1 cellular context compared by ENCODE assay signal in genomic region chr1:6579374-6580118, GRCh38.
TF ChIP-seq lines count a peak whose summit lies in the region.

Gene ZBTB48, plus strand, starts transcription at chr1:6579994. Its CDS starts 616 bp downstream, at chr1:6580610.

TF ChIP-seq in HepG2, 621 proteins besides CTCF, POLR2A, EP300 and RAD21 (continued from another document and continues in another):
- TF ChIP-seq JDP2 (CRISPR knock-in tag; IDR thresholded peaks at IDR 0.05; ENCODE audit: borderline replicate concordance) (no peak), TOPORS (CRISPR knock-in tag; IDR thresholded peaks at IDR 0.05) (no peak; the same call in 1 of the 2 replicates), ZSCAN29 (CRISPR knock-in tag; conservative IDR thresholded peaks at IDR 0.05) (no peak), JUN (CRISPR knock-in tag; IDR thresholded peaks at IDR 0.05) (no peak), ZNF777 (CRISPR knock-in tag; IDR thresholded peaks at IDR 0.05) (no peak; the same call in 1 of the 2 replicates), ZSCAN31 (CRISPR knock-in tag; IDR thresholded peaks at IDR 0.05; ENCODE audit: low read depth) (0 out of 2 replicates have a peak, but pooled peaks have one; percentile 54), GABPB1 (CRISPR knock-in tag; IDR thresholded peaks at IDR 0.05) (peak; percentile 97), TERF1 (CRISPR knock-in tag; IDR thresholded peaks at IDR 0.05) (no peak), SCMH1 (CRISPR knock-in tag; IDR thresholded peaks at IDR 0.05; ENCODE audit: borderline replicate concordance) (no peak), KAT2B (IDR thresholded peaks at IDR 0.05; ENCODE audit: borderline replicate concordance, low read depth, low read length) (no peak), PREB (CRISPR knock-in tag; IDR thresholded peaks at IDR 0.05) (no peak), NFYB (CRISPR knock-in tag; IDR thresholded peaks at IDR 0.05) (peak; percentile 79), ELF4 (CRISPR knock-in tag; IDR thresholded peaks at IDR 0.05; ENCODE audit: borderline replicate concordance) (no peak), ZSCAN12 (CRISPR knock-in tag; IDR thresholded peaks at IDR 0.05) (no peak), ZNF713 (CRISPR knock-in tag; IDR thresholded peaks at IDR 0.05) (no peak), IRX3 (CRISPR knock-in tag; IDR thresholded peaks at IDR 0.05; ENCODE audit: borderline replicate concordance, low read depth) (peak; percentile 42; the same call in 1 of the 2 replicates), ZNF547 (CRISPR knock-in tag; IDR thresholded peaks at IDR 0.05) (no peak), ISX (CRISPR knock-in tag; conservative IDR thresholded peaks at IDR 0.05) (no peak), FOXM1 (CRISPR knock-in tag; IDR thresholded peaks at IDR 0.05) (no peak), ZNF598 (CRISPR knock-in tag; IDR thresholded peaks at IDR 0.05; ENCODE audit: borderline replicate concordance) (0 out of 2 replicates have a peak, but pooled peaks have one; percentile 64), ZFP1 (CRISPR knock-in tag; IDR thresholded peaks at IDR 0.05) (no peak), MEIS2 (CRISPR knock-in tag; IDR thresholded peaks at IDR 0.05) (no peak), ZNF749 (CRISPR knock-in tag; IDR thresholded peaks at IDR 0.05; ENCODE audit: borderline replicate concordance) (no peak), MNT (IDR thresholded peaks at IDR 0.05) (no peak), KLF16 (CRISPR knock-in tag; IDR thresholded peaks at IDR 0.05) (no peak; a peak in 1 of 4 replicates), NCOR1 (IDR thresholded peaks at IDR 0.05; ENCODE audit: borderline replicate concordance, low read length) (0 out of 2 replicates have a peak, but pooled peaks have one; percentile 30), SNAPC2 (CRISPR knock-in tag; IDR thresholded peaks at IDR 0.05) (no peak)
- TF ChIP-seq, protein P1, sequence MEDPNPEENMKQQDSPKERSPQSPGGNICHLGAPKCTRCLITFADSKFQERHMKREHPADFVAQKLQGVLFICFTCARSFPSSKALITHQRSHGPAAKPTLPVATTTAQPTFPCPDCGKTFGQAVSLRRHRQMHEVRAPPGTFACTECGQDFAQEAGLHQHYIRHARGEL (CRISPR knock-in tag; IDR thresholded peaks at IDR 0.05) = 0 out of 2 replicates have a peak, but pooled peaks have one; percentile 0
- TF ChIP-seq, protein P2, sequence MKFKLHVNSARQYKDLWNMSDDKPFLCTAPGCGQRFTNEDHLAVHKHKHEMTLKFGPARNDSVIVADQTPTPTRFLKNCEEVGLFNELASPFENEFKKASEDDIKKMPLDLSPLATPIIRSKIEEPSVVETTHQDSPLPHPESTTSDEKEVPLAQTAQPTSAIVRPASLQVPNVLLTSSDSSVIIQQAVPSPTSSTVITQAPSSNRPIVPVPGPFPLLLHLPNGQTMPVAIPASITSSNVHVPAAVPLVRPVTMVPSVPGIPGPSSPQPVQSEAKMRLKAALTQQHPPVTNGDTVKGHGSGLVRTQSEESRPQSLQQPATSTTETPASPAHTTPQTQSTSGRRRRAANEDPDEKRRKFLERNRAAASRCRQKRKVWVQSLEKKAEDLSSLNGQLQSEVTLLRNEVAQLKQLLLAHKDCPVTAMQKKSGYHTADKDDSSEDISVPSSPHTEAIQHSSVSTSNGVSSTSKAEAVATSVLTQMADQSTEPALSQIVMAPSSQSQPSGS (CRISPR knock-in tag; IDR thresholded peaks at IDR 0.05) = no peak
- TF ChIP-seq, protein P3, sequence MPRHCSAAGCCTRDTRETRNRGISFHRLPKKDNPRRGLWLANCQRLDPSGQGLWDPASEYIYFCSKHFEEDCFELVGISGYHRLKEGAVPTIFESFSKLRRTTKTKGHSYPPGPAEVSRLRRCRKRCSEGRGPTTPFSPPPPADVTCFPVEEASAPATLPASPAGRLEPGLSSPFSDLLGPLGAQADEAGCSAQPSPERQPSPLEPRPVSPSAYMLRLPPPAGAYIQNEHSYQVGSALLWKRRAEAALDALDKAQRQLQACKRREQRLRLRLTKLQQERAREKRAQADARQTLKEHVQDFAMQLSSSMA (CRISPR knock-in tag; IDR thresholded peaks at IDR 0.05) = no peak
- TF ChIP-seq, protein P4, sequence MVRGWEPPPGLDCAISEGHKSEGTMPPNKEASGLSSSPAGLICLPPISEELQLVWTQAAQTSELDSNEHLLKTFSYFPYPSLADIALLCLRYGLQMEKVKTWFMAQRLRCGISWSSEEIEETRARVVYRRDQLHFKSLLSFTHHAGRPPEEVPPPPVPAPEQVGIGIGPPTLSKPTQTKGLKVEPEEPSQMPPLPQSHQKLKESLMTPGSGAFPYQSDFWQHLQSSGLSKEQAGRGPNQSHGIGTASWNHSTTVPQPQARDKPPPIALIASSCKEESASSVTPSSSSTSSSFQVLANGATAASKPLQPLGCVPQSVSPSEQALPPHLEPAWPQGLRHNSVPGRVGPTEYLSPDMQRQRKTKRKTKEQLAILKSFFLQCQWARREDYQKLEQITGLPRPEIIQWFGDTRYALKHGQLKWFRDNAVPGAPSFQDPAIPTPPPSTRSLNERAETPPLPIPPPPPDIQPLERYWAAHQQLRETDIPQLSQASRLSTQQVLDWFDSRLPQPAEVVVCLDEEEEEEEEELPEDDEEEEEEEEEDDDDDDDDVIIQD (CRISPR knock-in tag; IDR thresholded peaks at IDR 0.05; ENCODE audit: low read depth) = no peak
- TF ChIP-seq, protein P5, sequence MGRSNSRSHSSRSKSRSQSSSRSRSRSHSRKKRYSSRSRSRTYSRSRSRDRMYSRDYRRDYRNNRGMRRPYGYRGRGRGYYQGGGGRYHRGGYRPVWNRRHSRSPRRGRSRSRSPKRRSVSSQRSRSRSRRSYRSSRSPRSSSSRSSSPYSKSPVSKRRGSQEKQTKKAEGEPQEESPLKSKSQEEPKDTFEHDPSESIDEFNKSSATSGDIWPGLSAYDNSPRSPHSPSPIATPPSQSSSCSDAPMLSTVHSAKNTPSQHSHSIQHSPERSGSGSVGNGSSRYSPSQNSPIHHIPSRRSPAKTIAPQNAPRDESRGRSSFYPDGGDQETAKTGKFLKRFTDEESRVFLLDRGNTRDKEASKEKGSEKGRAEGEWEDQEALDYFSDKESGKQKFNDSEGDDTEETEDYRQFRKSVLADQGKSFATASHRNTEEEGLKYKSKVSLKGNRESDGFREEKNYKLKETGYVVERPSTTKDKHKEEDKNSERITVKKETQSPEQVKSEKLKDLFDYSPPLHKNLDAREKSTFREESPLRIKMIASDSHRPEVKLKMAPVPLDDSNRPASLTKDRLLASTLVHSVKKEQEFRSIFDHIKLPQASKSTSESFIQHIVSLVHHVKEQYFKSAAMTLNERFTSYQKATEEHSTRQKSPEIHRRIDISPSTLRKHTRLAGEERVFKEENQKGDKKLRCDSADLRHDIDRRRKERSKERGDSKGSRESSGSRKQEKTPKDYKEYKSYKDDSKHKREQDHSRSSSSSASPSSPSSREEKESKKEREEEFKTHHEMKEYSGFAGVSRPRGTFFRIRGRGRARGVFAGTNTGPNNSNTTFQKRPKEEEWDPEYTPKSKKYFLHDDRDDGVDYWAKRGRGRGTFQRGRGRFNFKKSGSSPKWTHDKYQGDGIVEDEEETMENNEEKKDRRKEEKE (IDR thresholded peaks at IDR 0.05) = no peak
- TF ChIP-seq, protein P6, sequence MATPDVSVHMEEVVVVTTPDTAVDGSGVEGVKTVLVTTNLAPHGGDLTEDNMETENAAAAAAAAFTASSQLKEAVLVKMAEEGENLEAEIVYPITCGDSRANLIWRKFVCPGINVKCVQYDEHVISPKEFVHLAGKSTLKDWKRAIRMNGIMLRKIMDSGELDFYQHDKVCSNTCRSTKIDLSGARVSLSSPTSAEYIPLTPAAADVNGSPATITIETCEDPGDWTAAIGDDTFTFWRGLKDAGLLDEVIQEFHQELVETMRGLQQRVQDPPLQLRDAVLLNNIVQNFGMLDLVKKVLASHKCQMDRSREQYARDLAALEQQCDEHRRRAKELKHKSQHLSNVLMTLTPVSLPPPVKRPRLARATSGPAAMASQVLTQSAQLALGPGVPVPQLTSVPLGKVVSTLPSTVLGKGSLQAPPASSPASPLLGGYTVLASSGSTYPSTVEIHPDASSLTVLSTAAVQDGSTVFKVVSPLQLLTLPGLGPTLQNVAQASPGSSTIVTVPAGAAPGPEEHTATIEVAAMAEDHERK (CRISPR knock-in tag; IDR thresholded peaks at IDR 0.05; ENCODE audit: low read depth) = peak; percentile 79
- TF ChIP-seq, protein P7, sequence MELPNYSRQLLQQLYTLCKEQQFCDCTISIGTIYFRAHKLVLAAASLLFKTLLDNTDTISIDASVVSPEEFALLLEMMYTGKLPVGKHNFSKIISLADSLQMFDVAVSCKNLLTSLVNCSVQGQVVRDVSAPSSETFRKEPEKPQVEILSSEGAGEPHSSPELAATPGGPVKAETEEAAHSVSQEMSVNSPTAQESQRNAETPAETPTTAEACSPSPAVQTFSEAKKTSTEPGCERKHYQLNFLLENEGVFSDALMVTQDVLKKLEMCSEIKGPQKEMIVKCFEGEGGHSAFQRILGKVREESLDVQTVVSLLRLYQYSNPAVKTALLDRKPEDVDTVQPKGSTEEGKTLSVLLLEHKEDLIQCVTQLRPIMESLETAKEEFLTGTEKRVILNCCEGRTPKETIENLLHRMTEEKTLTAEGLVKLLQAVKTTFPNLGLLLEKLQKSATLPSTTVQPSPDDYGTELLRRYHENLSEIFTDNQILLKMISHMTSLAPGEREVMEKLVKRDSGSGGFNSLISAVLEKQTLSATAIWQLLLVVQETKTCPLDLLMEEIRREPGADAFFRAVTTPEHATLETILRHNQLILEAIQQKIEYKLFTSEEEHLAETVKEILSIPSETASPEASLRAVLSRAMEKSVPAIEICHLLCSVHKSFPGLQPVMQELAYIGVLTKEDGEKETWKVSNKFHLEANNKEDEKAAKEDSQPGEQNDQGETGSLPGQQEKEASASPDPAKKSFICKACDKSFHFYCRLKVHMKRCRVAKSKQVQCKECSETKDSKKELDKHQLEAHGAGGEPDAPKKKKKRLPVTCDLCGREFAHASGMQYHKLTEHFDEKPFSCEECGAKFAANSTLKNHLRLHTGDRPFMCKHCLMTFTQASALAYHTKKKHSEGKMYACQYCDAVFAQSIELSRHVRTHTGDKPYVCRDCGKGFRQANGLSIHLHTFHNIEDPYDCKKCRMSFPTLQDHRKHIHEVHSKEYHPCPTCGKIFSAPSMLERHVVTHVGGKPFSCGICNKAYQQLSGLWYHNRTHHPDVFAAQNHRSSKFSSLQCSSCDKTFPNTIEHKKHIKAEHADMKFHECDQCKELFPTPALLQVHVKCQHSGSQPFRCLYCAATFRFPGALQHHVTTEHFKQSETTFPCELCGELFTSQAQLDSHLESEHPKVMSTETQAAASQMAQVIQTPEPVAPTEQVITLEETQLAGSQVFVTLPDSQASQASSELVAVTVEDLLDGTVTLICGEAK (IDR thresholded peaks at IDR 0.05) = no peak
- TF ChIP-seq, protein P7 (CRISPR knock-in tag; IDR thresholded peaks at IDR 0.05) = peak; percentile 61; the same call in 1 of the 2 replicates
